Comparison of ENCODE assay signal across 3 cellular contexts in the genomic region with DNA sequence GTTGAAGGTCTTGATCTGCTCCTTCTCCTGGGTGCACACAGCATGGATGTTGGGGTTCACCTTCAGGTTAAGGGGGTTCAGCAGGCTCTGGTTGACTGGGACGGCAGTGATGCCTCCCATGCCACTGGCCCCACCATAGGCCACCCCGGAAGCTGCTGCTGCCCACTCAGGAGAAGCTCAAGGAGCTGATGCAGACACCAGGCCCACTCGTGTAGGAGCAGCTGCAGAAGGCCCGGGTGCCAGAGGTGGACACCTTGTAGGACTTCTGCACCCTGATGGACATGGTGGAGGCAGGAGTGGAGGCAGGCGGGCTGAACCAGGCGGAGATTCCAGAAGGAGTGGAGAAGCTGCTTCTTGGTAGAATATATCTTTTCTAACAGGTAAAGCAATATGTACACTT.
"Had no signal": no experiment of that assay in that cellular context is flagged by ENCODE, and none has a peak within 500 bp of the region (broad histone marks: within the 10 kb centered on the region; RNA-seq: fewer than 3 reads in every experiment).

No MANE protein-coding gene starts in this region.

- ATAC-seq: GM12878 had no signal

- DNase-seq: GDM1, GF-D8 had no signal

- H3K4me3 ChIP-seq: GM12878 had no signal
